Comparison of ENCODE assay signal across 1 cellular context in the genomic region with DNA sequence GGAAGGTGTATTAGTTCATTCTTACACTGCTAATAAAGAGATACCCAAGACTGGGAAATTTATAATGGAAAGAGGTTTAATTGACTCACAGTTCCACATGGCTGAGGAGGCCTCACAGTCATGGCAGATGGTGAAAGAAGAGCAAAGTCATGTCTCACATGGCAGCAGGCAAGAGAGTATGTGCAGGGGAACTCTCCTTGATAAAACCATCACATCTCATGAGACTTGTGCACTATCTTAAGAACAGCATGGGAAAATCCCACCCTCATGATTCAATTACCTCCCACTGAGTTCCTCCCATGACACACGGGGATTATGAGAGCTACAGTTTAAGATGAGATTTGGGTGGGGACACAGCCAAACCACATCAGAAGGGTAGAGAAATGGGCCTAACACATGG.
TF ChIP-seq lines count a peak whose summit lies in the region.

No MANE protein-coding gene starts in this region.

TF ChIP-seq in IMR-90, 13 proteins besides CTCF, POLR2A, EP300 and RAD21 (continued from another document):
- TF ChIP-seq MXI1 (IDR thresholded peaks at IDR 0.05; ENCODE audit: borderline replicate concordance, low read depth, low read length) (no peak), MAFK (IDR thresholded peaks at IDR 0.05; ENCODE audit: low read depth, low read length) (no peak), FOS (IDR thresholded peaks at IDR 0.05; ENCODE audit: low read depth, low read length) (no peak), SMC3 (IDR thresholded peaks at IDR 0.05; ENCODE audit: low read depth, low read length) (no peak), NFE2L2 (IDR thresholded peaks at IDR 0.05; ENCODE audit: low read depth, low read length) (no peak), USF2 (IDR thresholded peaks at IDR 0.05; ENCODE audit: low read depth, low read length) (no peak), RFX5 (IDR thresholded peaks at IDR 0.05; ENCODE audit: low read depth, low read length) (no peak), RCOR1 (IDR thresholded peaks at IDR 0.05; ENCODE audit: insufficient replicate concordance, low read length) (no peak), MAZ (IDR thresholded peaks at IDR 0.05; ENCODE audit: borderline replicate concordance, low read depth, low read length) (no peak), CEBPB (IDR thresholded peaks at IDR 0.05; ENCODE audit: low read depth, low read length) (no peak), CHD1 (IDR thresholded peaks at IDR 0.05; ENCODE audit: low read depth, low read length) (no peak), ELK1 (IDR thresholded peaks at IDR 0.05; ENCODE audit: borderline replicate concordance, low read depth, low read length) (no peak)
TF ChIP-seq in IMR-90: peak in this region for 0.
